Comparison of ENCODE assay signal across 11 cellular contexts in genomic region chr3:167736264-167736787, GRCh38. TPM values are rescaled to one million over a fixed set of nuclear protein-coding genes. Genes with fewer than 3 reads are reported as not detected.
DNase-seq lines count a peak whose midpoint lies in the region; ATAC-seq and TF ChIP-seq lines count a peak whose summit lies in the region.
"Had no signal": no experiment of that assay in that cellular context is flagged by ENCODE, and none has a peak within 500 bp of the region (broad histone marks: within the 10 kb centered on the region; RNA-seq: fewer than 3 reads in every experiment).

No MANE protein-coding gene starts in this region.

- DNase-seq in Karpas-422 (no peak), neural progenitor cell (ENCODE audit: low spot score) (no peak), MV-4-11 (lab: John Stamatoyannopoulos, UW) (no peak), D341Med (ENCODE audit: low spot score) (no peak), NOMO-1 (lab: John Stamatoyannopoulos, UW; ENCODE audit: unreplicated experiment in 2 of 2) (no peak)
- DNase-seq: activated CD4-positive, CD25-positive, alpha-beta regulatory T cell; EL; natural killer cell had no signal

- H3K9me3 ChIP-seq in BLaER1: no peaks in the 10 kb centered on the region
- H3K9me3 ChIP-seq in Karpas-422 (ENCODE audit: low read length): no peaks in the 10 kb centered on the region
- no peaks in the 10 kb centered on the region for H3K9me3 ChIP-seq in ectodermal cell (ENCODE audit: control insufficient read depth, low read length)
- no peaks in the 10 kb centered on the region for H3K9me3 ChIP-seq in neural progenitor cell (ENCODE audit: low read depth)

- 53 to 58% methylated on average over 7 of the region's 7 CpGs for WGBS in ectodermal cell, 2 experiments

- peaks cover 41% of the 10 kb centered on the region for H3K4me1 ChIP-seq in BLaER1
- peaks cover 38% of the 10 kb centered on the region for H3K4me1 ChIP-seq in Karpas-422 (ENCODE audit: low read length)
- peaks cover 13% of the 10 kb centered on the region for H3K4me1 ChIP-seq in ectodermal cell (ENCODE audit: control insufficient read depth, insufficient read depth, low read length)
- H3K4me1 ChIP-seq in neural progenitor cell: peaks cover 16% of the 10 kb centered on the region

- no peaks in the 10 kb centered on the region for H3K9me2 ChIP-seq in Karpas-422 (replicated peaks; ENCODE audit: insufficient read depth, low read length)

- no peak overlapping the region for H3K27ac ChIP-seq in BLaER1
- H3K27ac ChIP-seq in Karpas-422 (ENCODE audit: low read length): no peak overlapping the region
- H3K27ac ChIP-seq in ectodermal cell (ENCODE audit: insufficient read depth, low read depth, low read length, poor library complexity, severe bottlenecking): no peak overlapping the region
- no peak overlapping the region for H3K27ac ChIP-seq in neural progenitor cell

- no peaks in the 10 kb centered on the region for H3K36me3 Mint-ChIP-seq in neural progenitor cell
- H3K36me3 Mint-ChIP-seq: natural killer cell had no signal

- H3K4me1 Mint-ChIP-seq in neural progenitor cell: peaks cover 13% of the 10 kb centered on the region

- no peaks in the 10 kb centered on the region for H3K27me3 ChIP-seq in BLaER1
- H3K27me3 ChIP-seq in Karpas-422 (ENCODE audit: low read length): no peaks in the 10 kb centered on the region
- peaks cover 8% of the 10 kb centered on the region for H3K27me3 ChIP-seq in ectodermal cell (ENCODE audit: control insufficient read depth, insufficient read depth, low read length, poor library complexity, severe bottlenecking)
- H3K27me3 ChIP-seq in neural progenitor cell: no peaks in the 10 kb centered on the region

- no peak overlapping the region for H3K4me3 Mint-ChIP-seq in neural progenitor cell
- H3K4me3 Mint-ChIP-seq: natural killer cell had no signal

- ATAC-seq in GM21619 (IDR thresholded peaks at IDR 0.05; ENCODE audit: unreplicated experiment): no peak

- H3F3A ChIP-seq in neural progenitor cell (ENCODE audit: low read depth): peaks cover 16% of the 10 kb centered on the region

- TF ChIP-seq CTCF in neural progenitor cell (IDR thresholded peaks at IDR 0.05): no peak

- H3K4me2 ChIP-seq in BLaER1: peak overlapping the region; percentile 82
- peak overlapping the region; percentile 86 for H3K4me2 ChIP-seq in Karpas-422 (ENCODE audit: low read depth, low read length, poor library complexity, severe bottlenecking)
- peak overlapping the region; percentile 86 for H3K4me2 ChIP-seq in neural progenitor cell

- no peak overlapping the region for H3K27ac Mint-ChIP-seq in neural progenitor cell
- H3K27ac Mint-ChIP-seq: natural killer cell had no signal

- H3K27me3 Mint-ChIP-seq in neural progenitor cell (ENCODE audit: insufficient read depth, low read depth): no peaks in the 10 kb centered on the region

- H3K36me3 ChIP-seq in BLaER1 (no peaks in the 10 kb centered on the region), Karpas-422 (ENCODE audit: insufficient read depth, low read length) (peaks cover 6% of the 10 kb centered on the region; the same call in 1 of the 2 replicates), ectodermal cell (ENCODE audit: control insufficient read depth, insufficient read depth, low read length) (no peaks in the 10 kb centered on the region), neural progenitor cell (no peaks in the 10 kb centered on the region)

- H3K9me3 Mint-ChIP-seq in neural progenitor cell: no peaks in the 10 kb centered on the region
- H3K9me3 Mint-ChIP-seq: natural killer cell had no signal

- H3K9ac ChIP-seq in BLaER1 (peak overlapping the region; percentile 91; the same call in 1 of the 2 replicates), Karpas-422 (ENCODE audit: low read length) (peak overlapping the region; percentile 80), neural progenitor cell (peak overlapping the region; percentile 29)

- H3K79me2 ChIP-seq in Karpas-422 (ENCODE audit: low read length) (peaks cover 31% of the 10 kb centered on the region), neural progenitor cell (ENCODE audit: low read depth) (peaks cover 39% of the 10 kb centered on the region)

- H2AFZ ChIP-seq in Karpas-422 (ENCODE audit: low read length): no peak overlapping the region
- peak overlapping the region; percentile 90 for H2AFZ ChIP-seq in neural progenitor cell (replicated peaks)

- peak overlapping the region; percentile 81 for H3K4me3 ChIP-seq in BLaER1
- peak overlapping the region; percentile 80 for H3K4me3 ChIP-seq in Karpas-422 (ENCODE audit: low read length)
- H3K4me3 ChIP-seq in ectodermal cell (ENCODE audit: insufficient read depth, low read depth, low read length): peak overlapping the region; percentile 91
- peak overlapping the region; percentile 76 for H3K4me3 ChIP-seq in neural progenitor cell

- H4K20me1 ChIP-seq in BLaER1 (peaks cover 32% of the 10 kb centered on the region), Karpas-422 (ENCODE audit: insufficient read depth, low read depth, low read length) (peaks cover 15% of the 10 kb centered on the region), neural progenitor cell (ENCODE audit: low read depth) (peaks cover 30% of the 10 kb centered on the region)

RNA-seq across cellular contexts. Expression of gene SERPINI1, which starts 0.8 kb away (rescaled TPM):
- total RNA-seq in Karpas-422 (2014; rRNA removed; shearing (Covaris generic); ENCODE audit: low replicate concordance): 0.47 TPM in 1 of 2 replicates, not detected in the other
- polyA plus RNA-seq in ectodermal cell (2013, experiment 1 of 4): 5.8 TPM
- polyA plus RNA-seq in ectodermal cell (2013, experiment 2 of 4): 9.7 TPM
- polyA plus RNA-seq in ectodermal cell (2013, experiment 3 of 4): 7.2 TPM
- 9.8 TPM for polyA plus RNA-seq in ectodermal cell (2013, experiment 4 of 4)
- 8.9 and 9.0 TPM in 2 replicates for total RNA-seq in neural progenitor cell (ENCODE audit: low replicate concordance)

RNA-seq across cellular contexts. Expression of gene PDCD10, which starts 1.6 kb away (rescaled TPM):
- total RNA-seq in Karpas-422 (2014; rRNA removed; shearing (Covaris generic); ENCODE audit: low replicate concordance): 65.5 and 75.0 TPM in 2 replicates
- 54.3 TPM for polyA plus RNA-seq in ectodermal cell (2013, experiment 1 of 4)
- 56.0 TPM for polyA plus RNA-seq in ectodermal cell (2013, experiment 2 of 4)
- polyA plus RNA-seq in ectodermal cell (2013, experiment 3 of 4): 51.2 TPM
- polyA plus RNA-seq in ectodermal cell (2013, experiment 4 of 4): 59.9 TPM
- 63.9 and 117 TPM in 2 replicates for total RNA-seq in neural progenitor cell (ENCODE audit: low replicate concordance)

Comparison
In these comparisons a context has a peak if more than half of its experiments do, and no peak if none do; other contexts are left out.
1. H3K9ac ChIP-seq: peak in every context shown above with its lines; median percentile 91 in BLaER1; 80 in Karpas-422; 29 in neural progenitor cell.